ENCODE assay signal across 3 cellular contexts in the genomic region with DNA sequence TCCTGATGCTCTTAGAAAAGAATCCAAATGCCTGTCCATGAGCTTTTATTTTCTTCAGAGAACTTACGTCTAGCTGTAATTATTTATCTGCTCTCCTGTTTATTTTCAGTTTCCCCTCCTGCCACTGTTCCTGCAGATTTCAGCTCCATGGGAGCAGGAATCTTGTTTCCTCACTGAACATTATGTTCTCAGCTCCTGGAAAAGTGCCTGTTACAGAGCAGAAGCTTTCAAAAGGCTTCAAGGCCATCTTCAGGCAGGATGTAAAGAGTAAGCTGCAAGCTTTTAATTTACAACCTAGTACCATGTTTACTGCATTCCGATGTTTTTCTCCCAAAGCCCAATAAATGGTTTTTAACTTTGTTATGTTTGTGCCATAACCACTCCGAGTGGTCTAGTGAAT.
TF ChIP-seq lines count a peak whose summit lies in the region.

No MANE protein-coding gene starts in this region.

TF ChIP-seq in liver, 16 proteins besides CTCF, POLR2A, EP300 and RAD21 (continued from another document):
- TF ChIP-seq, protein P1, sequence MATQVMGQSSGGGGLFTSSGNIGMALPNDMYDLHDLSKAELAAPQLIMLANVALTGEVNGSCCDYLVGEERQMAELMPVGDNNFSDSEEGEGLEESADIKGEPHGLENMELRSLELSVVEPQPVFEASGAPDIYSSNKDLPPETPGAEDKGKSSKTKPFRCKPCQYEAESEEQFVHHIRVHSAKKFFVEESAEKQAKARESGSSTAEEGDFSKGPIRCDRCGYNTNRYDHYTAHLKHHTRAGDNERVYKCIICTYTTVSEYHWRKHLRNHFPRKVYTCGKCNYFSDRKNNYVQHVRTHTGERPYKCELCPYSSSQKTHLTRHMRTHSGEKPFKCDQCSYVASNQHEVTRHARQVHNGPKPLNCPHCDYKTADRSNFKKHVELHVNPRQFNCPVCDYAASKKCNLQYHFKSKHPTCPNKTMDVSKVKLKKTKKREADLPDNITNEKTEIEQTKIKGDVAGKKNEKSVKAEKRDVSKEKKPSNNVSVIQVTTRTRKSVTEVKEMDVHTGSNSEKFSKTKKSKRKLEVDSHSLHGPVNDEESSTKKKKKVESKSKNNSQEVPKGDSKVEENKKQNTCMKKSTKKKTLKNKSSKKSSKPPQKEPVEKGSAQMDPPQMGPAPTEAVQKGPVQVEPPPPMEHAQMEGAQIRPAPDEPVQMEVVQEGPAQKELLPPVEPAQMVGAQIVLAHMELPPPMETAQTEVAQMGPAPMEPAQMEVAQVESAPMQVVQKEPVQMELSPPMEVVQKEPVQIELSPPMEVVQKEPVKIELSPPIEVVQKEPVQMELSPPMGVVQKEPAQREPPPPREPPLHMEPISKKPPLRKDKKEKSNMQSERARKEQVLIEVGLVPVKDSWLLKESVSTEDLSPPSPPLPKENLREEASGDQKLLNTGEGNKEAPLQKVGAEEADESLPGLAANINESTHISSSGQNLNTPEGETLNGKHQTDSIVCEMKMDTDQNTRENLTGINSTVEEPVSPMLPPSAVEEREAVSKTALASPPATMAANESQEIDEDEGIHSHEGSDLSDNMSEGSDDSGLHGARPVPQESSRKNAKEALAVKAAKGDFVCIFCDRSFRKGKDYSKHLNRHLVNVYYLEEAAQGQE (IDR thresholded peaks at IDR 0.05): no peak
- TF ChIP-seq YY1 (IDR thresholded peaks at IDR 0.05) (peak; percentile 17), GABPA (IDR thresholded peaks at IDR 0.05 in 1 of 2, conservative IDR thresholded peaks at IDR 0.05 in 1 of 2) (no peak), FOXA1 (IDR thresholded peaks at IDR 0.05) (no peak), RXRA (IDR thresholded peaks at IDR 0.05) (peak; percentile 11 to 14), EGR1 (IDR thresholded peaks at IDR 0.05; ENCODE audit: low read depth in 2 of 2) (no peak)
- TF ChIP-seq, protein P2, sequence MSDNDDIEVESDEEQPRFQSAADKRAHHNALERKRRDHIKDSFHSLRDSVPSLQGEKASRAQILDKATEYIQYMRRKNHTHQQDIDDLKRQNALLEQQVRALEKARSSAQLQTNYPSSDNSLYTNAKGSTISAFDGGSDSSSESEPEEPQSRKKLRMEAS (IDR thresholded peaks at IDR 0.05): no peak
- TF ChIP-seq, protein P3, sequence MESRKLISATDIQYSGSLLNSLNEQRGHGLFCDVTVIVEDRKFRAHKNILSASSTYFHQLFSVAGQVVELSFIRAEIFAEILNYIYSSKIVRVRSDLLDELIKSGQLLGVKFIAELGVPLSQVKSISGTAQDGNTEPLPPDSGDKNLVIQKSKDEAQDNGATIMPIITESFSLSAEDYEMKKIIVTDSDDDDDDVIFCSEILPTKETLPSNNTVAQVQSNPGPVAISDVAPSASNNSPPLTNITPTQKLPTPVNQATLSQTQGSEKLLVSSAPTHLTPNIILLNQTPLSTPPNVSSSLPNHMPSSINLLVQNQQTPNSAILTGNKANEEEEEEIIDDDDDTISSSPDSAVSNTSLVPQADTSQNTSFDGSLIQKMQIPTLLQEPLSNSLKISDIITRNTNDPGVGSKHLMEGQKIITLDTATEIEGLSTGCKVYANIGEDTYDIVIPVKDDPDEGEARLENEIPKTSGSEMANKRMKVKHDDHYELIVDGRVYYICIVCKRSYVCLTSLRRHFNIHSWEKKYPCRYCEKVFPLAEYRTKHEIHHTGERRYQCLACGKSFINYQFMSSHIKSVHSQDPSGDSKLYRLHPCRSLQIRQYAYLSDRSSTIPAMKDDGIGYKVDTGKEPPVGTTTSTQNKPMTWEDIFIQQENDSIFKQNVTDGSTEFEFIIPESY (IDR thresholded peaks at IDR 0.05): no peak
TF ChIP-seq in liver: peak in this region for 5.

TF ChIP-seq in HepG2, 621 proteins besides CTCF, POLR2A, EP300 and RAD21 (continued from another document):
- TF ChIP-seq, protein P4, sequence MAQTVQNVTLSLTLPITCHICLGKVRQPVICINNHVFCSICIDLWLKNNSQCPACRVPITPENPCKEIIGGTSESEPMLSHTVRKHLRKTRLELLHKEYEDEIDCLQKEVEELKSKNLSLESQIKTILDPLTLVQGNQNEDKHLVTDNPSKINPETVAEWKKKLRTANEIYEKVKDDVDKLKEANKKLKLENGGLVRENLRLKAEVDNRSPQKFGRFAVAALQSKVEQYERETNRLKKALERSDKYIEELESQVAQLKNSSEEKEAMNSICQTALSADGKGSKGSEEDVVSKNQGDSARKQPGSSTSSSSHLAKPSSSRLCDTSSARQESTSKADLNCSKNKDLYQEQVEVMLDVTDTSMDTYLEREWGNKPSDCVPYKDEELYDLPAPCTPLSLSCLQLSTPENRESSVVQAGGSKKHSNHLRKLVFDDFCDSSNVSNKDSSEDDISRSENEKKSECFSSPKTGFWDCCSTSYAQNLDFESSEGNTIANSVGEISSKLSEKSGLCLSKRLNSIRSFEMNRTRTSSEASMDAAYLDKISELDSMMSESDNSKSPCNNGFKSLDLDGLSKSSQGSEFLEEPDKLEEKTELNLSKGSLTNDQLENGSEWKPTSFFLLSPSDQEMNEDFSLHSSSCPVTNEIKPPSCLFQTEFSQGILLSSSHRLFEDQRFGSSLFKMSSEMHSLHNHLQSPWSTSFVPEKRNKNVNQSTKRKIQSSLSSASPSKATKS (CRISPR knock-in tag; IDR thresholded peaks at IDR 0.05): no peak
- TF ChIP-seq SIX4 (CRISPR knock-in tag; IDR thresholded peaks at IDR 0.05) (no peak), ZNF468 (CRISPR knock-in tag; IDR thresholded peaks at IDR 0.05) (no peak), TEAD3 (CRISPR knock-in tag; optimal IDR thresholded peaks at IDR 0.05; ENCODE audit: borderline replicate concordance) (no peak), MAFG (CRISPR knock-in tag; IDR thresholded peaks at IDR 0.05) (no peak), PCBP2 (optimal IDR thresholded peaks at IDR 0.05; ENCODE audit: low read depth, low read length, poor library complexity, severe bottlenecking) (no peak), SAP130 (CRISPR knock-in tag; IDR thresholded peaks at IDR 0.05; ENCODE audit: low read depth) (no peak), ZNF460 (CRISPR knock-in tag; IDR thresholded peaks at IDR 0.05; ENCODE audit: borderline replicate concordance) (no peak), ZBTB20 (CRISPR knock-in tag; IDR thresholded peaks at IDR 0.05; ENCODE audit: borderline replicate concordance, low read depth) (no peak), RELA (CRISPR knock-in tag; IDR thresholded peaks at IDR 0.05) (no peak), GLI4 (CRISPR knock-in tag; IDR thresholded peaks at IDR 0.05; ENCODE audit: borderline replicate concordance) (no peak)
- TF ChIP-seq, protein P5, sequence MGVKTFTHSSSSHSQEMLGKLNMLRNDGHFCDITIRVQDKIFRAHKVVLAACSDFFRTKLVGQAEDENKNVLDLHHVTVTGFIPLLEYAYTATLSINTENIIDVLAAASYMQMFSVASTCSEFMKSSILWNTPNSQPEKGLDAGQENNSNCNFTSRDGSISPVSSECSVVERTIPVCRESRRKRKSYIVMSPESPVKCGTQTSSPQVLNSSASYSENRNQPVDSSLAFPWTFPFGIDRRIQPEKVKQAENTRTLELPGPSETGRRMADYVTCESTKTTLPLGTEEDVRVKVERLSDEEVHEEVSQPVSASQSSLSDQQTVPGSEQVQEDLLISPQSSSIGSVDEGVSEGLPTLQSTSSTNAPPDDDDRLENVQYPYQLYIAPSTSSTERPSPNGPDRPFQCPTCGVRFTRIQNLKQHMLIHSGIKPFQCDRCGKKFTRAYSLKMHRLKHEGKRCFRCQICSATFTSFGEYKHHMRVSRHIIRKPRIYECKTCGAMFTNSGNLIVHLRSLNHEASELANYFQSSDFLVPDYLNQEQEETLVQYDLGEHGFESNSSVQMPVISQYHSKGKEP (CRISPR knock-in tag; IDR thresholded peaks at IDR 0.05): no peak
- TF ChIP-seq, protein P6, sequence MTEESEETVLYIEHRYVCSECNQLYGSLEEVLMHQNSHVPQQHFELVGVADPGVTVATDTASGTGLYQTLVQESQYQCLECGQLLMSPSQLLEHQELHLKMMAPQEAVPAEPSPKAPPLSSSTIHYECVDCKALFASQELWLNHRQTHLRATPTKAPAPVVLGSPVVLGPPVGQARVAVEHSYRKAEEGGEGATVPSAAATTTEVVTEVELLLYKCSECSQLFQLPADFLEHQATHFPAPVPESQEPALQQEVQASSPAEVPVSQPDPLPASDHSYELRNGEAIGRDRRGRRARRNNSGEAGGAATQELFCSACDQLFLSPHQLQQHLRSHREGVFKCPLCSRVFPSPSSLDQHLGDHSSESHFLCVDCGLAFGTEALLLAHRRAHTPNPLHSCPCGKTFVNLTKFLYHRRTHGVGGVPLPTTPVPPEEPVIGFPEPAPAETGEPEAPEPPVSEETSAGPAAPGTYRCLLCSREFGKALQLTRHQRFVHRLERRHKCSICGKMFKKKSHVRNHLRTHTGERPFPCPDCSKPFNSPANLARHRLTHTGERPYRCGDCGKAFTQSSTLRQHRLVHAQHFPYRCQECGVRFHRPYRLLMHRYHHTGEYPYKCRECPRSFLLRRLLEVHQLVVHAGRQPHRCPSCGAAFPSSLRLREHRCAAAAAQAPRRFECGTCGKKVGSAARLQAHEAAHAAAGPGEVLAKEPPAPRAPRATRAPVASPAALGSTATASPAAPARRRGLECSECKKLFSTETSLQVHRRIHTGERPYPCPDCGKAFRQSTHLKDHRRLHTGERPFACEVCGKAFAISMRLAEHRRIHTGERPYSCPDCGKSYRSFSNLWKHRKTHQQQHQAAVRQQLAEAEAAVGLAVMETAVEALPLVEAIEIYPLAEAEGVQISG (CRISPR knock-in tag; IDR thresholded peaks at IDR 0.05): no peak
TF ChIP-seq in HepG2: peak in this region for 0.

TF ChIP-seq in neural cell, 6 proteins besides CTCF, POLR2A, EP300 and RAD21 (continued from another document):
- TF ChIP-seq, protein P1 (IDR thresholded peaks at IDR 0.05; ENCODE audit: borderline replicate concordance): peak; percentile 43
